In the genomic region with DNA sequence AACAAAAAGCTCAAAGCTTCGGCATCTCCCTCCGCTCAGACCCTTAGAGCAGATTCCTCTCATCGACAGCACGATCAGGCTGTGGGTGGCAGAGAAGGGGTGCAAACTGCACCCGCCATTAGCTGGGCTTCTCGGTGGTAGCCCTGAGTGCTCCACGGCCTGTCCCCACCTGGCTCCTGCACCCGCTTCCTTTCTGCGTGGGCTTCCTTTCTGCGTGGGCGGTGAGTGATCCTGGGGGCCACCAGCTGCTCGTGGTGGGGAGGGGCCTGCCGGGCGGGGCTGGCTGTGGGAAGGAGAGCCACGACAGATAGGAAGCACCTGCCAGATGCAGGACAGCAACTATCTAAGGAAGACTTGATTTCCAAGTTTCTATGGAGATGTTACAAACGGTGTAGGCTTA, we compare ENCODE assay signal across 1 cellular context.
TF ChIP-seq lines count a peak whose summit lies in the region.

No MANE protein-coding gene starts in this region.

TF ChIP-seq in GM12878, 131 proteins besides CTCF, POLR2A, EP300 and RAD21:
- TF ChIP-seq SREBF1 (IDR thresholded peaks at IDR 0.05; ENCODE audit: low read length) (no peak), EGR1 (IDR thresholded peaks at IDR 0.05; ENCODE audit: borderline replicate concordance in 1 of 2, low read depth in 2 of 2, low read length in 2 of 2) (peak in 1 of 2 experiments; percentile 67; a peak in 1 of 3 replicates), TCF12 (IDR thresholded peaks at IDR 0.05; ENCODE audit: low read depth, low read length) (0 out of 2 replicates have a peak, but pooled peaks have one; percentile 32)
